23 cellular contexts compared by ENCODE assay signal in genomic region chr2:24616606-24617005, GRCh38.
DNase-seq lines count a peak whose midpoint lies in the region; ATAC-seq and TF ChIP-seq lines count a peak whose summit lies in the region.
"Had no signal": no experiment of that assay in that cellular context is flagged by ENCODE, and none has a peak within 500 bp of the region (broad histone marks: within the 10 kb centered on the region; RNA-seq: fewer than 3 reads in every experiment).

No MANE protein-coding gene starts in this region.

- TF ChIP-seq CTCF in smooth muscle cell (IDR thresholded peaks at IDR 0.05; ENCODE audit: borderline replicate concordance, insufficient read depth, poor library complexity, severe bottlenecking) (no peak), GM10266 (IDR thresholded peaks at IDR 0.05; ENCODE audit: control insufficient read depth, insufficient read depth, low read depth, missing control alignments) (no peak)

- no peak overlapping the region for H2AFZ ChIP-seq in smooth muscle cell (ENCODE audit: low read depth)

- H4K20me1 ChIP-seq in smooth muscle cell (ENCODE audit: low read depth), result peaks cover 42% of the 10 kb centered on the region

- H3K36me3 ChIP-seq in smooth muscle cell (ENCODE audit: low read depth), result no peaks in the 10 kb centered on the region

- H3K9ac ChIP-seq in smooth muscle cell (ENCODE audit: low read depth), result no peak overlapping the region

- no peak overlapping the region for H3K4me3 ChIP-seq in smooth muscle cell
- H3K4me3 ChIP-seq: K562 had no signal

- no peaks in the 10 kb centered on the region for H3K79me2 ChIP-seq in smooth muscle cell (ENCODE audit: low read depth)

- H3F3A ChIP-seq in smooth muscle cell (ENCODE audit: low read depth), result no peaks in the 10 kb centered on the region

- peaks cover 4% of the 10 kb centered on the region for H3K9me3 ChIP-seq in smooth muscle cell (replicated peaks; ENCODE audit: low read depth)

- H3K4me1 ChIP-seq in smooth muscle cell (ENCODE audit: low read depth), result peaks cover 13% of the 10 kb centered on the region

- no peak for ATAC-seq in HG02571 (IDR thresholded peaks at IDR 0.05; ENCODE audit: unreplicated experiment)
- ATAC-seq in HG03135 (IDR thresholded peaks at IDR 0.05; ENCODE audit: unreplicated experiment), result no peak
- ATAC-seq: CD8-positive, alpha-beta T cell; K562 had no signal

- peak overlapping the region; percentile 49 for H3K4me2 ChIP-seq in smooth muscle cell

- peak overlapping the region; percentile 57 for H3K27ac ChIP-seq in smooth muscle cell (ENCODE audit: low read depth)
- H3K27ac ChIP-seq: SK-N-MC had no signal

- H3K27me3 ChIP-seq in smooth muscle cell (ENCODE audit: low read depth), result no peaks in the 10 kb centered on the region

- WGBS in smooth muscle cell (ENCODE audit: low lambda C conversion rate), result 30% methylated on average over 2 of the region's 2 CpGs

- DNase-seq in LHCN-M2 (ENCODE audit: low read depth) (peak; percentile 83), OCI-M1 (lab: John Stamatoyannopoulos, UW) (peak; percentile 6), myocyte (ENCODE audit: low read depth) (peak; percentile 69), smooth muscle cell (lab: John Stamatoyannopoulos, UW; ENCODE audit: unreplicated experiment) (no peak), GM10266 (ENCODE audit: extremely low spot score) (no peak)
- DNase-seq: C1 segment of cervical spinal cord; Caco-2; CD8-positive, alpha-beta T cell; DMS79 treated with DMSO at 0.1 percent for 48 hours; GF-D8; Kasumi-1; NCI-H1105 treated with DMSO at 0.1 percent for 48 hours; NCI-H1694; NCI-H2081; NCI-H2227 treated with DMSO at 0.1 percent for 48 hours; NCI-H510A; NCI-H748 treated with DMSO at 0.1 percent for 48 hours; Right ventricle myocardium superior; RPMI8226 had no signal

Comparison
In these comparisons a context has a peak if more than half of its experiments do, and no peak if none do; other contexts are left out.
1. DNase-seq: peak in LHCN-M2 (single experiment), OCI-M1 (single experiment) and myocyte (single experiment); none in smooth muscle cell (single experiment) and GM10266 (single experiment).